1 cellular context compared by ENCODE assay signal in genomic region chr19:41646589-41647204, GRCh38.
TF ChIP-seq lines count a peak whose summit lies in the region.

No MANE protein-coding gene starts in this region.

TF ChIP-seq in GM12878, 131 proteins besides CTCF, POLR2A, EP300 and RAD21:
- TF ChIP-seq HDAC6 (IDR thresholded peaks at IDR 0.05; ENCODE audit: unreplicated experiment) (no peak), KDM1A (IDR thresholded peaks at IDR 0.05; ENCODE audit: borderline replicate concordance) (no peak), RUNX3 (IDR thresholded peaks at IDR 0.05; ENCODE audit: low read length) (no peak), ZNF207 (IDR thresholded peaks at IDR 0.05; ENCODE audit: borderline replicate concordance) (no peak), SP1 (IDR thresholded peaks at IDR 0.05; ENCODE audit: low read depth, low read length) (no peak), PAX5 (IDR thresholded peaks at IDR 0.05; ENCODE audit: borderline replicate concordance, low read depth, low read length) (no peak), NBN (IDR thresholded peaks at IDR 0.05) (no peak), NKRF (conservative IDR thresholded peaks at IDR 0.05) (no peak), ATF2 (IDR thresholded peaks at IDR 0.05; ENCODE audit: low read length) (no peak), TCF12 (IDR thresholded peaks at IDR 0.05; ENCODE audit: low read depth, low read length) (no peak), ZNF687 (IDR thresholded peaks at IDR 0.05) (no peak), MTA3 (IDR thresholded peaks at IDR 0.05; ENCODE audit: borderline replicate concordance, low read length) (no peak), TBL1XR1 (IDR thresholded peaks at IDR 0.05; ENCODE audit: low read depth, low read length) (no peak), GATAD2B (conservative IDR thresholded peaks at IDR 0.05; ENCODE audit: low read depth) (no peak), SREBF1 (IDR thresholded peaks at IDR 0.05; ENCODE audit: low read length) (no peak), HDAC2 (IDR thresholded peaks at IDR 0.05) (no peak), TCF7 (IDR thresholded peaks at IDR 0.05; ENCODE audit: borderline replicate concordance) (no peak), FOS (IDR thresholded peaks at IDR 0.05; ENCODE audit: borderline replicate concordance, extremely low read depth, insufficient read length) (no peak), JUNB (IDR thresholded peaks at IDR 0.05) (no peak)
